Comparison of ENCODE assay signal across 1 cellular context in the genomic region with DNA sequence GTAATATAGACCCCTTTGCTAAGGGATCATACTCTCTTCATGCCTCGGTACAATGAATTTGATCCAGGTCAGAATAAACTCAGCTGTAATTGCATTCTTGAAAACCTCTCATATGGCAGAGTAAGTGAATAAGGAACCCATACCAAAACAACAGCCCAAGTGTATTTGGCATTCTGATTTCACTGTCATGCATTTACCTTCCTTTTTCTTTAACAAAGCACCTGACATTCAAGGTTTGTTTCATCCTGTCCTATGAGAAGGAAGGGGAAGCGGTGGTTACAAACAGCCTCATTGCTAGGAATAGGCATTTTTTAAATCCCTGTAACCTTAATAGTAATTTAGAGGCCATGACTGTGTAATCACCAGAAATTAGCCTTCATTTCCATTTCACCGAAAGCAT.
TF ChIP-seq lines count a peak whose summit lies in the region.

No MANE protein-coding gene starts in this region.

TF ChIP-seq in WTC11, 78 proteins besides CTCF, POLR2A, EP300 and RAD21 (continued from another document):
- TF ChIP-seq, protein P1, sequence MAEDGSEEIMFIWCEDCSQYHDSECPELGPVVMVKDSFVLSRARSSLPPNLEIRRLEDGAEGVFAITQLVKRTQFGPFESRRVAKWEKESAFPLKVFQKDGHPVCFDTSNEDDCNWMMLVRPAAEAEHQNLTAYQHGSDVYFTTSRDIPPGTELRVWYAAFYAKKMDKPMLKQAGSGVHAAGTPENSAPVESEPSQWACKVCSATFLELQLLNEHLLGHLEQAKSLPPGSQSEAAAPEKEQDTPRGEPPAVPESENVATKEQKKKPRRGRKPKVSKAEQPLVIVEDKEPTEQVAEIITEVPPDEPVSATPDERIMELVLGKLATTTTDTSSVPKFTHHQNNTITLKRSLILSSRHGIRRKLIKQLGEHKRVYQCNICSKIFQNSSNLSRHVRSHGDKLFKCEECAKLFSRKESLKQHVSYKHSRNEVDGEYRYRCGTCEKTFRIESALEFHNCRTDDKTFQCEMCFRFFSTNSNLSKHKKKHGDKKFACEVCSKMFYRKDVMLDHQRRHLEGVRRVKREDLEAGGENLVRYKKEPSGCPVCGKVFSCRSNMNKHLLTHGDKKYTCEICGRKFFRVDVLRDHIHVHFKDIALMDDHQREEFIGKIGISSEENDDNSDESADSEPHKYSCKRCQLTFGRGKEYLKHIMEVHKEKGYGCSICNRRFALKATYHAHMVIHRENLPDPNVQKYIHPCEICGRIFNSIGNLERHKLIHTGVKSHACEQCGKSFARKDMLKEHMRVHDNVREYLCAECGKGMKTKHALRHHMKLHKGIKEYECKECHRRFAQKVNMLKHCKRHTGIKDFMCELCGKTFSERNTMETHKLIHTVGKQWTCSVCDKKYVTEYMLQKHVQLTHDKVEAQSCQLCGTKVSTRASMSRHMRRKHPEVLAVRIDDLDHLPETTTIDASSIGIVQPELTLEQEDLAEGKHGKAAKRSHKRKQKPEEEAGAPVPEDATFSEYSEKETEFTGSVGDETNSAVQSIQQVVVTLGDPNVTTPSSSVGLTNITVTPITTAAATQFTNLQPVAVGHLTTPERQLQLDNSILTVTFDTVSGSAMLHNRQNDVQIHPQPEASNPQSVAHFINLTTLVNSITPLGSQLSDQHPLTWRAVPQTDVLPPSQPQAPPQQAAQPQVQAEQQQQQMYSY (CRISPR knock-in tag; IDR thresholded peaks at IDR 0.05) = no peak
- TF ChIP-seq TEAD4 (CRISPR knock-in tag; IDR thresholded peaks at IDR 0.05) = no peak
- TF ChIP-seq IRF2 (CRISPR knock-in tag; IDR thresholded peaks at IDR 0.05; ENCODE audit: borderline replicate concordance, low read depth) = no peak
